Comparison of ENCODE assay signal across 16 cellular contexts in genomic region chr2:172230783-172231446, GRCh38.
A peak's percentile ranks its signal among the peaks of the same experiment; 100 is the strongest.
DNase-seq lines count a peak whose midpoint lies in the region; ATAC-seq and TF ChIP-seq lines count a peak whose summit lies in the region.
"Had no signal": no experiment of that assay in that cellular context is flagged by ENCODE, and none has a peak within 500 bp of the region (broad histone marks: within the 10 kb centered on the region; RNA-seq: fewer than 3 reads in every experiment).

No MANE protein-coding gene starts in this region.

- in situ Hi-C loops in G401 (cut with HindIII; ENCODE audit: low sequenced_read_pairs), result no loop called here

- no peak for TF ChIP-seq POLR2A in thyroid gland (IDR thresholded peaks at IDR 0.05)

- DNase-seq in G401 (ENCODE audit: low spot score) (peak; percentile 81), RWPE1 (ENCODE audit: low spot score) (peak; percentile 53), epithelial cell of esophagus (ENCODE audit: low read depth) (peak; percentile 63), thyroid gland (no peak), left lobe of liver (ENCODE audit: low spot score) (no peak)
- DNase-seq in activated CD4-positive, alpha-beta T cell treated with anti-CD3 and anti-CD28 coated beads, Interleukin-2, amount 50 U/mL, for 48 hours, result no peak
- DNase-seq: activated naive CD4-positive, alpha-beta T cell; Karpas-422; NCI-H2029 treated with DMSO at 0.1 percent for 48 hours; ovary; stimulated activated CD4-positive, alpha-beta T cell treated with anti-CD3 and anti-CD28 coated beads, Interleukin-15, amount 100 ng/mL, for 24 hours; upper lobe of right lung had no signal

- peak overlapping the region; percentile 99 for H3K27ac ChIP-seq in RWPE1
- H3K27ac ChIP-seq in parathyroid adenoma, result no peak overlapping the region
- no peak overlapping the region for H3K27ac ChIP-seq in thyroid gland
- H3K27ac ChIP-seq: SK-N-MC, upper lobe of right lung, VCaP had no signal

- WGBS in thyroid gland, 2 donors, result 86 to 92% methylated on average over 9 to 11 of the region's 11 CpGs

- H3K36me3 ChIP-seq in parathyroid adenoma (ENCODE audit: control insufficient read depth, insufficient read depth, low read length) (no peaks in the 10 kb centered on the region), thyroid gland (no peaks in the 10 kb centered on the region)
- H3K36me3 ChIP-seq: ovary, upper lobe of right lung had no signal

- intact Hi-C loops in thyroid gland (cut with DNase I), result no loop called here

- H3K9me3 ChIP-seq in parathyroid adenoma (ENCODE audit: control insufficient read depth, low read length) (no peaks in the 10 kb centered on the region), thyroid gland (no peaks in the 10 kb centered on the region)
- H3K9me3 ChIP-seq: ovary, upper lobe of right lung had no signal

- no peaks in the 10 kb centered on the region for H3K27me3 ChIP-seq in parathyroid adenoma (ENCODE audit: control insufficient read depth, insufficient read depth, low read length)
- H3K27me3 ChIP-seq in thyroid gland, result no peaks in the 10 kb centered on the region
- H3K27me3 ChIP-seq: ovary had no signal

- no peak overlapping the region for H3K9ac ChIP-seq in parathyroid adenoma

- peak overlapping the region; percentile 65 for H2AFZ ChIP-seq in parathyroid adenoma

- H3K4me1 ChIP-seq in parathyroid adenoma (peaks cover 45% of the 10 kb centered on the region), thyroid gland (peaks cover 47 to 67% of the 10 kb centered on the region in 2 donors)

- TF ChIP-seq CTCF in RWPE1 (conservative IDR thresholded peaks at IDR 0.05; ENCODE audit: low read depth) (no peak), epithelial cell of esophagus (IDR thresholded peaks at IDR 0.05; ENCODE audit: insufficient read depth, low read depth, low read length, missing control alignments) (no peak), parathyroid adenoma (IDR thresholded peaks at IDR 0.05) (no peak), thyroid gland (IDR thresholded peaks at IDR 0.05) (no peak)

- no peak overlapping the region for H3K4me2 ChIP-seq in parathyroid adenoma (ENCODE audit: low read length)

- H3K79me2 ChIP-seq in parathyroid adenoma, result no peaks in the 10 kb centered on the region

- CTCF ChIA-PET in RWPE1 (lab: Yijun Ruan, JAX), result interaction anchor here (0.5 to 1.7 kb wide), 6 partner anchors 12 to 452 kb away, joined by 3 to 6 read pairs (median 4); no protein-coding TSS in a partner anchor

- no peak for ATAC-seq in left lobe of liver
- ATAC-seq in GM18870 (IDR thresholded peaks at IDR 0.05; ENCODE audit: unreplicated experiment), result no peak
- ATAC-seq: upper lobe of right lung had no signal

- POLR2A ChIA-PET in RWPE1 (lab: Yijun Ruan, JAX; ENCODE audit: low non-redundant PET), result no interaction called here

- no peak overlapping the region for H3K4me3 ChIP-seq in epithelial cell of esophagus (ENCODE audit: low read length)
- H3K4me3 ChIP-seq in parathyroid adenoma (ENCODE audit: low read depth, low read length), result no peak overlapping the region
- H3K4me3 ChIP-seq in thyroid gland (replicated peaks in 1 of 3), result no peak overlapping the region
- H3K4me3 ChIP-seq: ovary, SK-N-MC, upper lobe of right lung had no signal

Comparison
In these comparisons a context has a peak if more than half of its experiments do, and no peak if none do; other contexts are left out.
1. DNase-seq: peak in G401 (single experiment), RWPE1 (single experiment) and epithelial cell of esophagus (single experiment); none in thyroid gland (0 of 2), activated CD4-positive, alpha-beta T cell treated with anti-CD3 and anti-CD28 coated beads, Interleukin-2, amount 50 U/mL, for 48 hours (0 of 2) and left lobe of liver (single experiment).